In the genomic region with DNA sequence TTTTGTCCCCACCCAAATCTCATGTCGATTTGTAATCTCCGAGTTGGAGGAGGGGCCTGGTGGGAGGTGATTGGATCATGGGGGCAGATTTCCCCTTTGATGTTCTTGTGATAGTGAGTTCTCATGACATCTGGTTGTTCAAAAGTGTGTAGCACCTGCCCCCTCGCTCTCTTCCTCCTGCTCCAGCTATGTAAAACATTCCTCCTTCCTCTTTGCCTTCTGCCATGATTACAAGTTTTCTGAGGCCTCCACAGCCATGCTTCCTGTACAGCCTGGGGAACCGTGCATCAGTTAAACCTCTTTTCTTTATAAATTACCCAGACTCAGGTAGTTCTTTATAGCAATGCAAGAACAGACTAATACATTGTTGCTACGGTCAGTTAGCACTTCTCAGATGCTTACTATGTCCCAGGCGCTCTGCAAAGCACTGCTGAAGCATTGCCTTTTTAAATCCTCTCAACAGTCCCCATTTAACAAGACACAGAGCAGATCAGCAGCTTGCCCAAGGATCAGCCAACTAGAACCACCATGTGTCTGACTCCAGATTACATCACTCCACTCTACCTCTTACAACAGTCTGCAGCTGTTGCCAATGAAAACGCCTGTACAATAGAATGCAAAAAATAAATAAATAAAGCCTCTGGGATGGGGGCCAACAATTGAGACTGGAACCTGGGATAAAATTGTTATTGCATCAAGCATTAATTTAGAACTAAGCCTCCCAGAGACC, we compare ENCODE assay signal across 8 cellular contexts. TPM values are rescaled to one million over a fixed set of nuclear protein-coding genes. Genes with fewer than 3 reads are reported as not detected.
A peak's percentile ranks its signal among the peaks of the same experiment; 100 is the strongest.
DNase-seq lines count a peak whose midpoint lies in the region; ATAC-seq, FAIRE-seq and TF ChIP-seq lines count a peak whose summit lies in the region.

No MANE protein-coding gene starts in this region.

- H3K36me3 ChIP-seq in BJ (ENCODE audit: control insufficient read depth, insufficient read depth, low read length) (no peaks in the 10 kb centered on the region), HepG2 (replicated peaks in 1 of 2; ENCODE audit: control insufficient read depth in 1 of 2, insufficient read depth in 2 of 2, low read length in 2 of 2) (no peaks in the 10 kb centered on the region)

- no peaks in the 10 kb centered on the region for H4K20me1 ChIP-seq in HepG2 (ENCODE audit: insufficient read depth, low read length)

- H3K27me3 ChIP-seq in BJ (ENCODE audit: control insufficient read depth, insufficient read depth, low read length), result peaks cover 2% of the 10 kb centered on the region; the same call in 1 of the 2 replicates
- H3K27me3 ChIP-seq in HepG2 (ENCODE audit: control insufficient read depth in 1 of 2, insufficient read depth in 2 of 2, low read length in 2 of 2), result no peaks in the 10 kb centered on the region

- H3K4me3 ChIP-seq in BJ (ENCODE audit: low read depth, low read length) (no peak overlapping the region), HepG2 (replicated peaks in 1 of 3; ENCODE audit: insufficient read depth in 1 of 3, low read depth in 2 of 3, low read length in 3 of 3) (no peak overlapping the region)

- ATAC-seq in HepG2 (no peak), GM18868 (IDR thresholded peaks at IDR 0.05; ENCODE audit: unreplicated experiment) (no peak)

- DNase-seq in BJ (ENCODE audit: low read depth), result peak; percentile 85
- DNase-seq in NCI-H146 (lab: John Stamatoyannopoulos, UW), result peak; percentile 56
- peak; percentile 93 for DNase-seq in astrocyte of the hippocampus (ENCODE audit: low read depth, low spot score)
- no peak for DNase-seq in HepG2 (ENCODE audit: low spot score)
- no peak for DNase-seq in midbrain (lab: John Stamatoyannopoulos, UW)
- DNase-seq in UCSD-AML1 (lab: John Stamatoyannopoulos, UW; ENCODE audit: unreplicated experiment), result no peak
- no peak for DNase-seq in NCI-H526 (lab: John Stamatoyannopoulos, UW)

- no peak for TF ChIP-seq RAD21 in HepG2 (CRISPR knock-in tag; IDR thresholded peaks at IDR 0.05)

- WGBS in HepG2 (ENCODE audit: low lambda C conversion rate), result 89% methylated on average over 7 of the region's 7 CpGs

- no TSS peak for BruUV-seq in HepG2 (replicated peaks; lab: Mats Ljungman, UMichigan)

- no peaks in the 10 kb centered on the region for H3K9me3 ChIP-seq in HepG2 (ENCODE audit: low read length)

- no peak overlapping the region for H3K27ac ChIP-seq in HepG2 (ENCODE audit: extremely low read length, insufficient read depth, low read length)

- H3K79me2 ChIP-seq in HepG2 (ENCODE audit: insufficient read depth, low read length), result no peaks in the 10 kb centered on the region

- CTCF ChIA-PET in BJ (lab: Yijun Ruan, JAX), result interaction anchor here (2.3 kb wide), 1 partner anchor 209 kb away, joined by 6 read pairs; no protein-coding TSS in a partner anchor
- CTCF ChIA-PET in HepG2 (lab: Yijun Ruan, JAX; ENCODE audit: low intra/inter-chr PET ratio, low total read pairs), result no interaction called here

- POLR2A ChIA-PET in BJ (lab: Charles Lee) (no interaction called here), HepG2 (lab: Yijun Ruan, JAX) (no interaction called here)

- TF ChIP-seq POLR2A in HepG2 (IDR thresholded peaks at IDR 0.05; ENCODE audit: insufficient read depth in 1 of 2, low read depth in 2 of 2, low read length in 2 of 2), result no peak

- in situ Hi-C loops in HepG2 (cut with HindIII; ENCODE audit: extremely low pct_ligation_motif_present, low pct_unique_long_range_greater_than_20kb), result no loop called here

- TF ChIP-seq CTCF in BJ (IDR thresholded peaks at IDR 0.05; ENCODE audit: insufficient read depth, low read depth, low read length) (no peak), HepG2 (CRISPR knock-in tag; IDR thresholded peaks at IDR 0.05) (no peak)

- H2AFZ ChIP-seq in HepG2 (ENCODE audit: low read length), result no peak overlapping the region

- TF ChIP-seq EP300 in HepG2 (IDR thresholded peaks at IDR 0.05; ENCODE audit: low read depth in 2 of 2, low read length in 2 of 2) (no peak), HepG2 (CRISPR knock-in tag; IDR thresholded peaks at IDR 0.05; ENCODE audit: borderline replicate concordance) (no peak)

- H3K4me1 ChIP-seq in HepG2 (ENCODE audit: insufficient read depth, low read length), result peaks cover 36% of the 10 kb centered on the region

- intact Hi-C loops in HepG2 (cut with micrococcal nuclease; ENCODE audit: unreplicated experiment), result no loop called here

- no peak overlapping the region for H3K9ac ChIP-seq in HepG2 (ENCODE audit: insufficient read depth, low read depth, low read length)

- no peak overlapping the region for H3K4me2 ChIP-seq in HepG2 (ENCODE audit: low read depth, low read length)

- FAIRE-seq in HepG2 (lab: Jason Lieb, UNC), result no peak

TF ChIP-seq in HepG2, 621 proteins besides CTCF, POLR2A, EP300 and RAD21:
- TF ChIP-seq, protein P1, sequence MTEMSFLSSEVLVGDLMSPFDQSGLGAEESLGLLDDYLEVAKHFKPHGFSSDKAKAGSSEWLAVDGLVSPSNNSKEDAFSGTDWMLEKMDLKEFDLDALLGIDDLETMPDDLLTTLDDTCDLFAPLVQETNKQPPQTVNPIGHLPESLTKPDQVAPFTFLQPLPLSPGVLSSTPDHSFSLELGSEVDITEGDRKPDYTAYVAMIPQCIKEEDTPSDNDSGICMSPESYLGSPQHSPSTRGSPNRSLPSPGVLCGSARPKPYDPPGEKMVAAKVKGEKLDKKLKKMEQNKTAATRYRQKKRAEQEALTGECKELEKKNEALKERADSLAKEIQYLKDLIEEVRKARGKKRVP (CRISPR knock-in tag; IDR thresholded peaks at IDR 0.05), result peak in 1 of 2 experiments; percentile 55; a peak in 1 of 4 replicates
- TF ChIP-seq, protein P2, sequence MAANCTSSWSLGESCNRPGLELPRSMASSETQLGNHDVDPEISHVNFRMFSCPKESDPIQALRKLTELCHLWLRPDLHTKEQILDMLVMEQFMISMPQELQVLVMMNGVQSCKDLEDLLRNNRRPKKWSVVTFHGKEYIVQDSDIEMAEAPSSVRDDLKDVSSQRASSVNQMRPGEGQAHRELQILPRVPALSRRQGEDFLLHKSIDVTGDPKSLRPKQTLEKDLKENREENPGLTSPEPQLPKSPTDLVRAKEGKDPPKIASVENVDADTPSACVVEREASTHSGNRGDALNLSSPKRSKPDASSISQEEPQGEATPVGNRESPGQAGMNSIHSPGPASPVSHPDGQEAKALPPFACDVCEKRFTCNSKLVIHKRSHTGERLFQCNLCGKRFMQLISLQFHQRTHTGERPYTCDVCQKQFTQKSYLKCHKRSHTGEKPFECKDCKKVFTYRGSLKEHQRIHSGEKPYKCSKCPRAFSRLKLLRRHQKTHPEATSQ (CRISPR knock-in tag; IDR thresholded peaks at IDR 0.05; ENCODE audit: borderline replicate concordance), result peak; percentile 24; the same call in 1 of the 2 replicates
- no peak for TF ChIP-seq MTA1 (CRISPR knock-in tag; IDR thresholded peaks at IDR 0.05; ENCODE audit: borderline replicate concordance)

RNA-seq across cellular contexts. Expression of a gene that starts 52.4 kb away (rescaled TPM):
- polyA plus RNA-seq in BJ (2011; rRNA removed) (4.3 and 9.6 TPM in 2 replicates), HepG2 (2011; rRNA removed) (5.8 and 9.0 TPM in 2 replicates)
- polyA minus RNA-seq in BJ (2011; rRNA and poly(A)+ RNA removed), result 2.4 and 5.1 TPM in 2 replicates
- total RNA-seq in HepG2 (2016; rRNA removed; fragmentation: Illumina TruSeq; extraction: Trizol), result 64.6 and 91.7 TPM in 2 replicates
- total RNA-seq in HepG2 (2016; cell fraction: cytosol; rRNA removed; fragmentation: Illumina TruSeq; extraction: Trizol; ENCODE audit: low read depth), result 14.4 and 16.9 TPM in 2 replicates
- total RNA-seq in HepG2 (2016; cell fraction: insoluble cytoplasmic fraction; rRNA removed; fragmentation: Illumina TruSeq; extraction: Trizol), result 66.6 and 87.1 TPM in 2 replicates
- 39.3 and 41.3 TPM in 2 replicates for total RNA-seq in HepG2 (2016; cell fraction: membrane; rRNA removed; fragmentation: Illumina TruSeq; extraction: Trizol)
- 45.6 and 46.4 TPM in 2 replicates for total RNA-seq in HepG2 (2016; cell fraction: nucleus; rRNA removed; fragmentation: Illumina TruSeq; extraction: Trizol)
- 3.6 and 5.1 TPM in 2 replicates for polyA plus RNA-seq in HepG2 (2011; cell fraction: cytosol; rRNA removed)
- polyA plus RNA-seq in HepG2 (2011; cell fraction: nucleus; rRNA removed), result 4.0 and 4.1 TPM in 2 replicates
- polyA plus RNA-seq in HepG2 (2012), result 21.2 and 27.7 TPM in 2 replicates
- polyA plus RNA-seq in HepG2 (2016; cell fraction: cytosol; fragmentation: Illumina TruSeq; extraction: Trizol; ENCODE audit: low read depth), result 4.1 and 4.8 TPM in 2 replicates
- polyA plus RNA-seq in HepG2 (2016; cell fraction: insoluble cytoplasmic fraction; fragmentation: Illumina TruSeq; extraction: Trizol; ENCODE audit: low read depth), result 73.4 and 75.3 TPM in 2 replicates
- 17.2 and 18.4 TPM in 2 replicates for polyA plus RNA-seq in HepG2 (2016; cell fraction: membrane; fragmentation: Illumina TruSeq; extraction: Trizol; ENCODE audit: low read depth)
- polyA plus RNA-seq in HepG2 (2016; cell fraction: nucleus; fragmentation: Illumina TruSeq; extraction: Trizol; ENCODE audit: insufficient read depth, low read depth), result 51.3 and 52.0 TPM in 2 replicates
- 2.3 and 6.8 TPM in 2 replicates for polyA minus RNA-seq in HepG2 (2011; rRNA and poly(A)+ RNA removed; ENCODE audit: low replicate concordance)
- polyA minus RNA-seq in HepG2 (2011; cell fraction: cytosol; rRNA and poly(A)+ RNA removed), result 11.4 and 14.2 TPM in 2 replicates
- 13.3 and 14.3 TPM in 2 replicates for polyA minus RNA-seq in HepG2 (2011; cell fraction: nucleus; rRNA and poly(A)+ RNA removed)

Comparison
In these comparisons a context has a peak if more than half of its experiments do, and no peak if none do; other contexts are left out.
1. DNase-seq: peak in BJ (single experiment), NCI-H146 (single experiment) and astrocyte of the hippocampus (single experiment); none in HepG2 (single experiment), midbrain (single experiment), UCSD-AML1 (single experiment) and NCI-H526 (0 of 2).